In the genomic region with DNA sequence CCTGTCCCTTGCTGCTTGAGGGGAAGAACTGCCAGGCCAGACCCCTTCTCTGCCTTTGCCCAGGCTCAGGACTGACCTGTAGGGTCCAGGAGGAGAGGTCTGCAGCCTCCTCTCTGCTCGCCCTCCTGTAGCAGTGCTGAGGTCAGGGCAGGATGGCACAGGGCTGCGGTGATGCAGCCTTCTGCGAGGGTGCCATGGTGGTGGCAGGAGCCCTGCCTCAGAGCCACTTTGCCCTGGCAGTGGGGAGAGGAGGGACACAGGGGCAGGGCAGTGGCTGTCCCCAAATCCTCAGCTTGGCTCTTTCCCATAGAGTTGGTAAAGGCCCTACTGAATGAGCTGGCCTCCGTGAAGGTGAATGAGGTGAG, we compare ENCODE assay signal across 2 cellular contexts.
TF ChIP-seq lines count a peak whose summit lies in the region.

No MANE protein-coding gene starts in this region.

TF ChIP-seq in HCT116, 20 proteins besides CTCF, POLR2A, EP300 and RAD21 (continued from another document):
- TF ChIP-seq REST (IDR thresholded peaks at IDR 0.05; ENCODE audit: low read depth) (no peak), TCF7L2 (IDR thresholded peaks at IDR 0.05; ENCODE audit: borderline replicate concordance, extremely low read depth, insufficient read depth, insufficient read length) (no peak), POLR2AphosphoS5 (IDR thresholded peaks at IDR 0.05; ENCODE audit: low read depth, low read length) (no peak), SIN3A (IDR thresholded peaks at IDR 0.05; ENCODE audit: low read depth) (no peak), EGR1 (IDR thresholded peaks at IDR 0.05; ENCODE audit: low read depth) (no peak), FOSL1 (IDR thresholded peaks at IDR 0.05; ENCODE audit: low read depth) (no peak), ZNF274 (IDR thresholded peaks at IDR 0.05; ENCODE audit: low read depth, low read length) (no peak), SP1 (IDR thresholded peaks at IDR 0.05; ENCODE audit: low read depth) (no peak), YY1 (IDR thresholded peaks at IDR 0.05; ENCODE audit: extremely low read depth, insufficient replicate concordance, low read depth, low read length) (no peak), CBX3 (IDR thresholded peaks at IDR 0.05; ENCODE audit: low read depth) (no peak), EZH2phosphoT487 (IDR thresholded peaks at IDR 0.05; ENCODE audit: borderline replicate concordance) (no peak)

TF ChIP-seq in WTC11, 78 proteins besides CTCF, POLR2A, EP300 and RAD21 (continued from another document):
- TF ChIP-seq, protein P1, sequence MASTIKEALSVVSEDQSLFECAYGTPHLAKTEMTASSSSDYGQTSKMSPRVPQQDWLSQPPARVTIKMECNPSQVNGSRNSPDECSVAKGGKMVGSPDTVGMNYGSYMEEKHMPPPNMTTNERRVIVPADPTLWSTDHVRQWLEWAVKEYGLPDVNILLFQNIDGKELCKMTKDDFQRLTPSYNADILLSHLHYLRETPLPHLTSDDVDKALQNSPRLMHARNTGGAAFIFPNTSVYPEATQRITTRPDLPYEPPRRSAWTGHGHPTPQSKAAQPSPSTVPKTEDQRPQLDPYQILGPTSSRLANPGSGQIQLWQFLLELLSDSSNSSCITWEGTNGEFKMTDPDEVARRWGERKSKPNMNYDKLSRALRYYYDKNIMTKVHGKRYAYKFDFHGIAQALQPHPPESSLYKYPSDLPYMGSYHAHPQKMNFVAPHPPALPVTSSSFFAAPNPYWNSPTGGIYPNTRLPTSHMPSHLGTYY (CRISPR knock-in tag; IDR thresholded peaks at IDR 0.05): no peak
- TF ChIP-seq CREM (CRISPR knock-in tag; IDR thresholded peaks at IDR 0.05) (no peak), ZNF138 (CRISPR knock-in tag; conservative IDR thresholded peaks at IDR 0.05) (no peak), SMAD4 (CRISPR knock-in tag; IDR thresholded peaks at IDR 0.05) (no peak), USF2 (CRISPR knock-in tag; IDR thresholded peaks at IDR 0.05) (no peak), GABPB1 (CRISPR knock-in tag; IDR thresholded peaks at IDR 0.05) (no peak), HMGA2 (CRISPR knock-in tag; IDR thresholded peaks at IDR 0.05) (no peak), ELF4 (CRISPR knock-in tag; IDR thresholded peaks at IDR 0.05; ENCODE audit: low read depth) (no peak), SMAD3 (CRISPR knock-in tag; IDR thresholded peaks at IDR 0.05; ENCODE audit: borderline replicate concordance) (no peak), MXD4 (CRISPR knock-in tag; IDR thresholded peaks at IDR 0.05; ENCODE audit: borderline replicate concordance) (no peak), CDX4 (CRISPR knock-in tag; IDR thresholded peaks at IDR 0.05; ENCODE audit: borderline replicate concordance) (no peak)
- TF ChIP-seq, protein P2, sequence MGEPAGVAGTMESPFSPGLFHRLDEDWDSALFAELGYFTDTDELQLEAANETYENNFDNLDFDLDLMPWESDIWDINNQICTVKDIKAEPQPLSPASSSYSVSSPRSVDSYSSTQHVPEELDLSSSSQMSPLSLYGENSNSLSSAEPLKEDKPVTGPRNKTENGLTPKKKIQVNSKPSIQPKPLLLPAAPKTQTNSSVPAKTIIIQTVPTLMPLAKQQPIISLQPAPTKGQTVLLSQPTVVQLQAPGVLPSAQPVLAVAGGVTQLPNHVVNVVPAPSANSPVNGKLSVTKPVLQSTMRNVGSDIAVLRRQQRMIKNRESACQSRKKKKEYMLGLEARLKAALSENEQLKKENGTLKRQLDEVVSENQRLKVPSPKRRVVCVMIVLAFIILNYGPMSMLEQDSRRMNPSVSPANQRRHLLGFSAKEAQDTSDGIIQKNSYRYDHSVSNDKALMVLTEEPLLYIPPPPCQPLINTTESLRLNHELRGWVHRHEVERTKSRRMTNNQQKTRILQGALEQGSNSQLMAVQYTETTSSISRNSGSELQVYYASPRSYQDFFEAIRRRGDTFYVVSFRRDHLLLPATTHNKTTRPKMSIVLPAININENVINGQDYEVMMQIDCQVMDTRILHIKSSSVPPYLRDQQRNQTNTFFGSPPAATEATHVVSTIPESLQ (CRISPR knock-in tag; IDR thresholded peaks at IDR 0.05): no peak
- TF ChIP-seq, protein P3, sequence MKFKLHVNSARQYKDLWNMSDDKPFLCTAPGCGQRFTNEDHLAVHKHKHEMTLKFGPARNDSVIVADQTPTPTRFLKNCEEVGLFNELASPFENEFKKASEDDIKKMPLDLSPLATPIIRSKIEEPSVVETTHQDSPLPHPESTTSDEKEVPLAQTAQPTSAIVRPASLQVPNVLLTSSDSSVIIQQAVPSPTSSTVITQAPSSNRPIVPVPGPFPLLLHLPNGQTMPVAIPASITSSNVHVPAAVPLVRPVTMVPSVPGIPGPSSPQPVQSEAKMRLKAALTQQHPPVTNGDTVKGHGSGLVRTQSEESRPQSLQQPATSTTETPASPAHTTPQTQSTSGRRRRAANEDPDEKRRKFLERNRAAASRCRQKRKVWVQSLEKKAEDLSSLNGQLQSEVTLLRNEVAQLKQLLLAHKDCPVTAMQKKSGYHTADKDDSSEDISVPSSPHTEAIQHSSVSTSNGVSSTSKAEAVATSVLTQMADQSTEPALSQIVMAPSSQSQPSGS (CRISPR knock-in tag; IDR thresholded peaks at IDR 0.05; ENCODE audit: borderline replicate concordance, low read depth): no peak
- TF ChIP-seq, protein P4, sequence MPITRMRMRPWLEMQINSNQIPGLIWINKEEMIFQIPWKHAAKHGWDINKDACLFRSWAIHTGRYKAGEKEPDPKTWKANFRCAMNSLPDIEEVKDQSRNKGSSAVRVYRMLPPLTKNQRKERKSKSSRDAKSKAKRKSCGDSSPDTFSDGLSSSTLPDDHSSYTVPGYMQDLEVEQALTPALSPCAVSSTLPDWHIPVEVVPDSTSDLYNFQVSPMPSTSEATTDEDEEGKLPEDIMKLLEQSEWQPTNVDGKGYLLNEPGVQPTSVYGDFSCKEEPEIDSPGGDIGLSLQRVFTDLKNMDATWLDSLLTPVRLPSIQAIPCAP (CRISPR knock-in tag; IDR thresholded peaks at IDR 0.05): no peak
